Comparison of ENCODE assay signal across 8 cellular contexts in the genomic region with DNA sequence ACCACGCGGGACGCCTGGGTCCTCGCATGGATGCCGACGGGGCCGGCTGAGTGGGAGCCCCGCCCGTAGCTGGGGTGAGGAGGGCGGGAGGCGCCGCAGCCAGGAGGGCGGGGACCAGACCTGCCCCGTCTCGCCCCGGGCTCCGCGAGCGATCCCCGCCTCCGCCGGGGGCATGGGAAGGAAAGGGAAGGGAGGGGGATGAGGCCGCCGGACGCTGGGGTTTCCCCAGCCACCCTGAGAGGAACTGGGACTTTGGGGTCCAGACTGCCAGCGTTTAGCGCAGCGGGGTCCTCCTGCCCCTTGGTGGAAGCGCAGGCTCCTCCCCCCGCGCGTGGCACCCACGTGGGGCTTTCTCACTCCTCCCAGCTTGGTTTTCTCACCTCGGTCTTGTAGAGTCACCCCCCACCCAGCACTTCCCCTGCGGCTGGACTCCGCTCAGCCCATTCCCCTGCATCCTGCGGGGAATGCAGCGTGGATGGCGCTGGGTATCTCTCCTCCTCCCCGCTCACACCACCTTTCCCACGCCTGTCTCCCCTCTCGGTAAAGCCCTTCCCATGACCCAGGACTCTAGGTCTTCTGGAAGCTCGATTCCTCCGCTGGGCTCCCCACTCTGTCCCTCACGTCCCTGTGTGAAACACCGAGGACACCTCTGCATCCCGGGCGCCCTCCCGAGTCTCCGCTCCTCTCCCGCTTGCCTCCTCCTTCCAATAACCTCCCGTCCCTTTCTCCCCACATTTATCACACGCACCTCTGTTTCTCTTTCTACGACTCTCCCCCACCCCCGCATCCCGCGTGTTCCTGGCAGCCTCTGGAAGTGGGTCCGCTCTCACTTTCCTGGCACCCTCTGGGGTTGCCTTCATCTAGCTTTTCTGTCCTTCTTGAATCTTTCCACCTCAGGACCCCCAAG. TPM values are rescaled to one million over a fixed set of nuclear protein-coding genes. Genes with fewer than 3 reads are reported as not detected.
DNase-seq lines count a peak whose midpoint lies in the region; ATAC-seq and TF ChIP-seq lines count a peak whose summit lies in the region.

No MANE protein-coding gene starts in this region.

- peak overlapping the region; percentile 73 to 77 for H3K9ac ChIP-seq in colonic mucosa (ENCODE audit: low read depth in 2 of 2, low read length in 2 of 2)

- H3K27me3 ChIP-seq in colonic mucosa: peaks cover 7% of the 10 kb centered on the region

- peak overlapping the region; percentile 84 for H3K4me3 ChIP-seq in colonic mucosa
- H3K4me3 ChIP-seq in lower leg skin (ENCODE audit: low read depth, poor library complexity, severe bottlenecking): peak overlapping the region; percentile 61

- ATAC-seq in GM19438 (IDR thresholded peaks at IDR 0.05; ENCODE audit: low read depth, unreplicated experiment): peak; percentile 42
- ATAC-seq in activated CD4-positive, alpha-beta T cell treated with anti-CD3 and anti-CD28 coated beads for 36 hours: peak; percentile 55

- intact Hi-C loops in CD14-positive monocyte (cut with micrococcal nuclease): loop anchor here (5.0 to 10.0 kb wide), 5 partner anchors 34 to 173 kb away; partner anchors contain the start of genes DMAC2 (in 1 of the 2) and HNRNPUL1 (in 1 of the 2)
- intact Hi-C loops in activated CD4-positive, alpha-beta T cell treated with anti-CD3 and anti-CD28 coated beads for 36 hours (cut with DNase I, micrococcal nuclease): loop anchor here (1.0 to 5.0 kb wide), 15 partner anchors 13 to 734 kb away; partner anchors contain the start of genes B9D2 (in 2 of the 2), CCDC97 (in 2 of the 2), ARHGEF1 (in 1 of the 2) and BCKDHA (in 1 of the 2)
- intact Hi-C loops in colonic mucosa (cut with DNase I): no loop called here
- intact Hi-C loops in lower leg skin (cut with DNase I; ENCODE audit: low total_unique reads): no loop called here

- POLR2A ChIA-PET in activated CD4-positive, alpha-beta T cell treated with anti-CD3 and anti-CD28 coated beads for 36 hours (lab: Charles Lee): interaction anchor here (0.6 to 3.0 kb wide), 8 partner anchors 12 to 599 kb away, joined by 3 to 20 read pairs (median 6); partner anchors contain the start of genes B9D2, DMAC2 and HNRNPUL1

- H3K4me1 Mint-ChIP-seq in CD14-positive monocyte: peaks cover 57% of the 10 kb centered on the region
- H3K4me1 Mint-ChIP-seq in activated CD4-positive, alpha-beta T cell treated with anti-CD3 and anti-CD28 coated beads for 36 hours: peaks cover 42% of the 10 kb centered on the region

- DNase-seq in CD14-positive monocyte (ENCODE audit: low spot score) (peak; percentile 89), KG1 (lab: John Stamatoyannopoulos, UW) (peak; percentile 55), colonic mucosa (peak; percentile 72), lower leg skin (ENCODE audit: low spot score in 2 of 2) (peak; percentile 73 to 94), COLO829 (ENCODE audit: low spot score) (no peak)
- peak; percentile 87 for DNase-seq in activated CD4-positive, alpha-beta T cell treated with anti-CD3 and anti-CD28 coated beads for 36 hours
- DNase-seq in stimulated activated CD4-positive, alpha-beta T cell treated with anti-CD3 and anti-CD28 coated beads, TNF-alpha, amount 100 ng/mL, for 24 hours (ENCODE audit: low read depth in 3 of 3): peak; percentile 67 to 81 (median 68)

- TF ChIP-seq CTCF in CD14-positive monocyte (IDR thresholded peaks at IDR 0.05) (no peak), colonic mucosa (IDR thresholded peaks at IDR 0.05) (no peak), lower leg skin (IDR thresholded peaks at IDR 0.05) (no peak)

- peaks cover 26 to 50% of the 10 kb centered on the region in 2 donors for H3K36me3 Mint-ChIP-seq in CD14-positive monocyte
- H3K36me3 Mint-ChIP-seq in activated CD4-positive, alpha-beta T cell treated with anti-CD3 and anti-CD28 coated beads for 36 hours (ENCODE audit: low read depth): peaks cover 35% of the 10 kb centered on the region

- H3K9me3 ChIP-seq in colonic mucosa: no peaks in the 10 kb centered on the region

- peak overlapping the region; percentile 92 to 98 (median 96) for H3K27ac Mint-ChIP-seq in CD14-positive monocyte
- peak overlapping the region; percentile 94 for H3K27ac Mint-ChIP-seq in activated CD4-positive, alpha-beta T cell treated with anti-CD3 and anti-CD28 coated beads for 36 hours

- H3K27me3 Mint-ChIP-seq in CD14-positive monocyte (ENCODE audit: low read depth in 3 of 3): peaks cover 0 to 1% (median 0%) of the 10 kb centered on the region in 3 donors
- no peaks in the 10 kb centered on the region for H3K27me3 Mint-ChIP-seq in activated CD4-positive, alpha-beta T cell treated with anti-CD3 and anti-CD28 coated beads for 36 hours

- peaks cover 0 to 2% (median 0%) of the 10 kb centered on the region in 7 donors for H3K9me3 Mint-ChIP-seq in CD14-positive monocyte
- no peaks in the 10 kb centered on the region for H3K9me3 Mint-ChIP-seq in activated CD4-positive, alpha-beta T cell treated with anti-CD3 and anti-CD28 coated beads for 36 hours (ENCODE audit: low read depth)

- CTCF ChIA-PET in activated CD4-positive, alpha-beta T cell treated with anti-CD3 and anti-CD28 coated beads for 36 hours (lab: Charles Lee): interaction anchor here (0.5 to 3.3 kb wide), 13 partner anchors 8 to 250 kb away, joined by 3 to 19 read pairs (median 4); partner anchors contain the start of genes B9D2, CCDC97, DMAC2 and HNRNPUL1

- peak overlapping the region; percentile 81 for H3K27ac ChIP-seq in colonic mucosa

- peaks cover 6% of the 10 kb centered on the region for H3K4me1 ChIP-seq in colonic mucosa

- no peaks in the 10 kb centered on the region for H3K36me3 ChIP-seq in colonic mucosa

- WGBS in lower leg skin, 2 donors: 0 to 1% methylated on average over 45 to 58 of the region's 58 CpGs

- TF ChIP-seq POLR2A in lower leg skin (IDR thresholded peaks at IDR 0.05): no peak

- peak overlapping the region; percentile 94 to 100 for H3K4me3 Mint-ChIP-seq in CD14-positive monocyte
- H3K4me3 Mint-ChIP-seq in activated CD4-positive, alpha-beta T cell treated with anti-CD3 and anti-CD28 coated beads for 36 hours: peak overlapping the region; percentile 96

RNA-seq across cellular contexts. Expression of gene TGFB1, which starts 2.1 kb away (rescaled TPM):
- polyA plus RNA-seq in CD14-positive monocyte: 10 to 100 TPM; 30.6 to 42.2 TPM
- total RNA-seq in activated CD4-positive, alpha-beta T cell treated with anti-CD3 and anti-CD28 coated beads for 36 hours: 10 to 100 TPM; 86.2 to 99.0 TPM
- total RNA-seq in colonic mucosa (10 to 100 TPM in 1 of 2 donors, 1 to 10 TPM in 1; 7.7 to 14.6 TPM), lower leg skin (10 to 100 TPM; 11.4 to 26.9 (median 22.2) TPM)

RNA-seq across cellular contexts. Expression of gene B9D2, which starts 12.4 kb away (rescaled TPM):
- polyA plus RNA-seq in CD14-positive monocyte: 10 to 100 TPM; 25.1 to 32.5 TPM
- 1 to 10 TPM; 4.0 to 5.2 TPM for total RNA-seq in activated CD4-positive, alpha-beta T cell treated with anti-CD3 and anti-CD28 coated beads for 36 hours
- total RNA-seq in colonic mucosa: 10 to 100 TPM in 1 of 2 donors, 1 to 10 TPM in 1; 8.4 to 10.4 TPM
- total RNA-seq in lower leg skin: 1 to 10 TPM; 1.7 to 3.7 (median 2.5) TPM

RNA-seq across cellular contexts. Expression of gene TMEM91, which starts 24.7 kb away (rescaled TPM):
- 10 to 100 TPM; 29.1 to 34.9 TPM for polyA plus RNA-seq in CD14-positive monocyte
- total RNA-seq in activated CD4-positive, alpha-beta T cell treated with anti-CD3 and anti-CD28 coated beads for 36 hours: 1 to 10 TPM; 3.0 to 4.0 TPM
- total RNA-seq in colonic mucosa: 1 to 10 TPM; 2.0 to 3.6 TPM
- total RNA-seq in lower leg skin: 100 to 1,000 TPM in 1 of 4 donors, 10 to 100 TPM in 3; 25.4 to 115 (median 54.9) TPM

RNA-seq across cellular contexts. Expression of gene CCDC97, which starts 41.6 kb away (rescaled TPM):
- polyA plus RNA-seq in CD14-positive monocyte: 10 to 100 TPM in 1 of 2 donors, 1 to 10 TPM in 1; 8.8 to 13.0 TPM
- 10 to 100 TPM; 21.2 to 21.4 TPM for total RNA-seq in activated CD4-positive, alpha-beta T cell treated with anti-CD3 and anti-CD28 coated beads for 36 hours
- 10 to 100 TPM; 20.6 to 30.5 TPM for total RNA-seq in colonic mucosa
- total RNA-seq in lower leg skin: 10 to 100 TPM; 11.6 to 19.6 (median 13.7) TPM

RNA-seq across cellular contexts. Expression of gene EXOSC5, which starts 45.6 kb away (rescaled TPM):
- polyA plus RNA-seq in CD14-positive monocyte: 10 to 100 TPM; 40.5 to 58.7 TPM
- 10 to 100 TPM; 32.7 to 47.8 TPM for total RNA-seq in activated CD4-positive, alpha-beta T cell treated with anti-CD3 and anti-CD28 coated beads for 36 hours
- total RNA-seq in colonic mucosa (10 to 100 TPM; 11.5 to 33.5 TPM), lower leg skin (10 to 100 TPM; 28.6 to 34.5 (median 28.9) TPM)

Comparison
In these comparisons a context has a peak if more than half of its experiments do, and no peak if none do; other contexts are left out.
1. RNA of gene TMEM91, which starts 24.7 kb away (total RNA-seq): 25.4 to 115 TPM in lower leg skin; 3.0 to 4.0 TPM in activated CD4-positive, alpha-beta T cell treated with anti-CD3 and anti-CD28 coated beads for 36 hours and 2.0 to 3.6 TPM in colonic mucosa; every median in the first group is over 4 times any median in the second.
2. intact Hi-C loops: an anchor here in CD14-positive monocyte (5.0 to 10.0 kb wide) and activated CD4-positive, alpha-beta T cell treated with anti-CD3 and anti-CD28 coated beads for 36 hours (1.0 to 5.0 kb wide); none called in colonic mucosa and lower leg skin.